In the genomic region with DNA sequence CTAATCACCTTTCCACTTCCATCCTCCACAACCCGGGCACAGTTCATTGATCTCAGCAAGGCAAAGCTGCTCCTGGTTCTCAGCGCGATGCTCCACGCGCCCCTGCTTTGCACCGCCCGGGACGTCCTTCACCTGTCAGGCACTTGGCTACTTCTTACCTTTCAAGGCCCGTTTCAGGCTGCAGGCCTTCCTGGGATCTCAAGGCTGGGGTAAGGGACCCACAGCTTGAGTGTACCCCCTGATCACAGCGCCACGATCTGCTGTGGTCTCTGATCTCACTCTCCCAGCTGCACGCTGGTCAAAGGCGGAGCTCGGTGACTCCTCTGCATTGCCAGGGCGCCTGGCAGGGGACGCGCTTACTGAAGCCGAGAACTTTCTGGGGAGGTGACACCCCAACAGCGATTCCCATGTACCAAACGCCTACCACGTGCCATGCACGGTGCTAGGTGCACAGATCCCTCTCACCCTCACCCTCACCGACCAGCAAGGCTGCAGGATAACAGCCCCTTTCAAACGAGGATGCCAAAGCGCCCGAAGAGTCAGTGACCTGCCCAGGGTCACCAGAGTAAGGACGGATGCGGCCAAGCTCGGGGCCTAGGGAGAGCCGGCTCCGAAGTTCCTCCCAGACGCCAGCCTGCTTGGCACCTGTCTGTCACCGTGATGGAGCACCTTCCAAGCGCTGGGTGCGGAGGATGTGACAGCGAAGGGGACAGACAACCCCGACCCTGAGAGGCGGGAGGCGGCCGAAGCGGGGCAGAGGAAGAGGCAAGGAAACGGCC, we compare ENCODE assay signal across 1 cellular context.
TF ChIP-seq lines count a peak whose summit lies in the region.

No MANE protein-coding gene starts in this region.

TF ChIP-seq in HepG2, 621 proteins besides CTCF, POLR2A, EP300 and RAD21 (continued from another document and continues in another):
- TF ChIP-seq ZFP91 (CRISPR knock-in tag; IDR thresholded peaks at IDR 0.05; ENCODE audit: borderline replicate concordance), result no peak; the same call in 1 of the 2 replicates
- TF ChIP-seq MAFK (conservative IDR thresholded peaks at IDR 0.05 in 1 of 2, IDR thresholded peaks at IDR 0.05 in 1 of 2; ENCODE audit: low read length in 2 of 2), result no peak
- TF ChIP-seq, protein P1, sequence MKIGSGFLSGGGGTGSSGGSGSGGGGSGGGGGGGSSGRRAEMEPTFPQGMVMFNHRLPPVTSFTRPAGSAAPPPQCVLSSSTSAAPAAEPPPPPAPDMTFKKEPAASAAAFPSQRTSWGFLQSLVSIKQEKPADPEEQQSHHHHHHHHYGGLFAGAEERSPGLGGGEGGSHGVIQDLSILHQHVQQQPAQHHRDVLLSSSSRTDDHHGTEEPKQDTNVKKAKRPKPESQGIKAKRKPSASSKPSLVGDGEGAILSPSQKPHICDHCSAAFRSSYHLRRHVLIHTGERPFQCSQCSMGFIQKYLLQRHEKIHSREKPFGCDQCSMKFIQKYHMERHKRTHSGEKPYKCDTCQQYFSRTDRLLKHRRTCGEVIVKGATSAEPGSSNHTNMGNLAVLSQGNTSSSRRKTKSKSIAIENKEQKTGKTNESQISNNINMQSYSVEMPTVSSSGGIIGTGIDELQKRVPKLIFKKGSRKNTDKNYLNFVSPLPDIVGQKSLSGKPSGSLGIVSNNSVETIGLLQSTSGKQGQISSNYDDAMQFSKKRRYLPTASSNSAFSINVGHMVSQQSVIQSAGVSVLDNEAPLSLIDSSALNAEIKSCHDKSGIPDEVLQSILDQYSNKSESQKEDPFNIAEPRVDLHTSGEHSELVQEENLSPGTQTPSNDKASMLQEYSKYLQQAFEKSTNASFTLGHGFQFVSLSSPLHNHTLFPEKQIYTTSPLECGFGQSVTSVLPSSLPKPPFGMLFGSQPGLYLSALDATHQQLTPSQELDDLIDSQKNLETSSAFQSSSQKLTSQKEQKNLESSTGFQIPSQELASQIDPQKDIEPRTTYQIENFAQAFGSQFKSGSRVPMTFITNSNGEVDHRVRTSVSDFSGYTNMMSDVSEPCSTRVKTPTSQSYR (CRISPR knock-in tag; IDR thresholded peaks at IDR 0.05; ENCODE audit: borderline replicate concordance), result 0 out of 2 replicates have a peak, but pooled peaks have one; percentile 9
- TF ChIP-seq, protein P2, sequence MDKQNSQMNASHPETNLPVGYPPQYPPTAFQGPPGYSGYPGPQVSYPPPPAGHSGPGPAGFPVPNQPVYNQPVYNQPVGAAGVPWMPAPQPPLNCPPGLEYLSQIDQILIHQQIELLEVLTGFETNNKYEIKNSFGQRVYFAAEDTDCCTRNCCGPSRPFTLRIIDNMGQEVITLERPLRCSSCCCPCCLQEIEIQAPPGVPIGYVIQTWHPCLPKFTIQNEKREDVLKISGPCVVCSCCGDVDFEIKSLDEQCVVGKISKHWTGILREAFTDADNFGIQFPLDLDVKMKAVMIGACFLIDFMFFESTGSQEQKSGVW (CRISPR knock-in tag; IDR thresholded peaks at IDR 0.05; ENCODE audit: borderline replicate concordance), result 0 out of 2 replicates have a peak, but pooled peaks have one; percentile 71
- TF ChIP-seq ZNF256 (CRISPR knock-in tag; conservative IDR thresholded peaks at IDR 0.05), result no peak
- no peak for TF ChIP-seq SP4 (CRISPR knock-in tag; IDR thresholded peaks at IDR 0.05)
- peak; percentile 22; the same call in 1 of the 2 replicates for TF ChIP-seq ZBTB7B (CRISPR knock-in tag; IDR thresholded peaks at IDR 0.05)
- TF ChIP-seq NPAS2 (CRISPR knock-in tag; IDR thresholded peaks at IDR 0.05; ENCODE audit: borderline replicate concordance), result no peak
- no peak for TF ChIP-seq ZNF549 (CRISPR knock-in tag; IDR thresholded peaks at IDR 0.05)
- no peak for TF ChIP-seq NFYC (CRISPR knock-in tag; IDR thresholded peaks at IDR 0.05)
- TF ChIP-seq TAF15 (IDR thresholded peaks at IDR 0.05; ENCODE audit: low read depth, low read length, poor library complexity, severe bottlenecking), result no peak
- TF ChIP-seq ZBTB26 (CRISPR knock-in tag; IDR thresholded peaks at IDR 0.05; ENCODE audit: borderline replicate concordance), result no peak; the same call in none of the 2 replicates
- TF ChIP-seq ZNF761 (CRISPR knock-in tag; conservative IDR thresholded peaks at IDR 0.05), result no peak
- TF ChIP-seq SNAPC5 (CRISPR knock-in tag; IDR thresholded peaks at IDR 0.05; ENCODE audit: borderline replicate concordance), result 0 out of 2 replicates have a peak, but pooled peaks have one; percentile 21
- 0 out of 2 replicates have a peak, but pooled peaks have one; percentile 77 for TF ChIP-seq ZNF441 (CRISPR knock-in tag; IDR thresholded peaks at IDR 0.05; ENCODE audit: borderline replicate concordance)
- no peak for TF ChIP-seq ZNF652 (CRISPR knock-in tag; IDR thresholded peaks at IDR 0.05; ENCODE audit: borderline replicate concordance, low read depth)
- TF ChIP-seq ZNF878 (CRISPR knock-in tag; IDR thresholded peaks at IDR 0.05), result 0 out of 2 replicates have a peak, but pooled peaks have one; percentile 41
- TF ChIP-seq ZNF530 (CRISPR knock-in tag; IDR thresholded peaks at IDR 0.05; ENCODE audit: low read depth), result no peak
- TF ChIP-seq, protein P3, sequence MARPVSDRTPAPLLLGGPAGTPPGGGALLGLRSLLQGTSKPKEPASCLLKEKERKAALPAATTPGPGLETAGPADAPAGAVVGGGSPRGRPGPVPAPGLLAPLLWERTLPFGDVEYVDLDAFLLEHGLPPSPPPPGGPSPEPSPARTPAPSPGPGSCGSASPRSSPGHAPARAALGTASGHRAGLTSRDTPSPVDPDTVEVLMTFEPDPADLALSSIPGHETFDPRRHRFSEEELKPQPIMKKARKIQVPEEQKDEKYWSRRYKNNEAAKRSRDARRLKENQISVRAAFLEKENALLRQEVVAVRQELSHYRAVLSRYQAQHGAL (CRISPR knock-in tag; IDR thresholded peaks at IDR 0.05; ENCODE audit: not compliant biosample characterization), result no peak
- 0 out of 2 replicates have a peak, but pooled peaks have one; percentile 70 for TF ChIP-seq ZNF674 (CRISPR knock-in tag; IDR thresholded peaks at IDR 0.05; ENCODE audit: low read depth)
- no peak; the same call in 1 of the 2 replicates for TF ChIP-seq ZSCAN31 (CRISPR knock-in tag; IDR thresholded peaks at IDR 0.05; ENCODE audit: low read depth)
- 0 out of 2 replicates have a peak, but pooled peaks have one; percentile 76 for TF ChIP-seq CCDC6 (CRISPR knock-in tag; IDR thresholded peaks at IDR 0.05)
- no peak for TF ChIP-seq MED1 (CRISPR knock-in tag; IDR thresholded peaks at IDR 0.05)
- no peak for TF ChIP-seq ZNF367 (CRISPR knock-in tag; IDR thresholded peaks at IDR 0.05; ENCODE audit: borderline replicate concordance)
- TF ChIP-seq ZNF720 (CRISPR knock-in tag; IDR thresholded peaks at IDR 0.05), result no peak
- TF ChIP-seq SRSF4 (IDR thresholded peaks at IDR 0.05; ENCODE audit: low read depth, low read length, poor library complexity, severe bottlenecking), result no peak
- TF ChIP-seq PAF1 (CRISPR knock-in tag; IDR thresholded peaks at IDR 0.05), result no peak
- TF ChIP-seq, protein P4, sequence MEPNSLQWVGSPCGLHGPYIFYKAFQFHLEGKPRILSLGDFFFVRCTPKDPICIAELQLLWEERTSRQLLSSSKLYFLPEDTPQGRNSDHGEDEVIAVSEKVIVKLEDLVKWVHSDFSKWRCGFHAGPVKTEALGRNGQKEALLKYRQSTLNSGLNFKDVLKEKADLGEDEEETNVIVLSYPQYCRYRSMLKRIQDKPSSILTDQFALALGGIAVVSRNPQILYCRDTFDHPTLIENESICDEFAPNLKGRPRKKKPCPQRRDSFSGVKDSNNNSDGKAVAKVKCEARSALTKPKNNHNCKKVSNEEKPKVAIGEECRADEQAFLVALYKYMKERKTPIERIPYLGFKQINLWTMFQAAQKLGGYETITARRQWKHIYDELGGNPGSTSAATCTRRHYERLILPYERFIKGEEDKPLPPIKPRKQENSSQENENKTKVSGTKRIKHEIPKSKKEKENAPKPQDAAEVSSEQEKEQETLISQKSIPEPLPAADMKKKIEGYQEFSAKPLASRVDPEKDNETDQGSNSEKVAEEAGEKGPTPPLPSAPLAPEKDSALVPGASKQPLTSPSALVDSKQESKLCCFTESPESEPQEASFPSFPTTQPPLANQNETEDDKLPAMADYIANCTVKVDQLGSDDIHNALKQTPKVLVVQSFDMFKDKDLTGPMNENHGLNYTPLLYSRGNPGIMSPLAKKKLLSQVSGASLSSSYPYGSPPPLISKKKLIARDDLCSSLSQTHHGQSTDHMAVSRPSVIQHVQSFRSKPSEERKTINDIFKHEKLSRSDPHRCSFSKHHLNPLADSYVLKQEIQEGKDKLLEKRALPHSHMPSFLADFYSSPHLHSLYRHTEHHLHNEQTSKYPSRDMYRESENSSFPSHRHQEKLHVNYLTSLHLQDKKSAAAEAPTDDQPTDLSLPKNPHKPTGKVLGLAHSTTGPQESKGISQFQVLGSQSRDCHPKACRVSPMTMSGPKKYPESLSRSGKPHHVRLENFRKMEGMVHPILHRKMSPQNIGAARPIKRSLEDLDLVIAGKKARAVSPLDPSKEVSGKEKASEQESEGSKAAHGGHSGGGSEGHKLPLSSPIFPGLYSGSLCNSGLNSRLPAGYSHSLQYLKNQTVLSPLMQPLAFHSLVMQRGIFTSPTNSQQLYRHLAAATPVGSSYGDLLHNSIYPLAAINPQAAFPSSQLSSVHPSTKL (CRISPR knock-in tag; IDR thresholded peaks at IDR 0.05), result no peak; the same call in 1 of the 2 replicates
- TF ChIP-seq, protein P5, sequence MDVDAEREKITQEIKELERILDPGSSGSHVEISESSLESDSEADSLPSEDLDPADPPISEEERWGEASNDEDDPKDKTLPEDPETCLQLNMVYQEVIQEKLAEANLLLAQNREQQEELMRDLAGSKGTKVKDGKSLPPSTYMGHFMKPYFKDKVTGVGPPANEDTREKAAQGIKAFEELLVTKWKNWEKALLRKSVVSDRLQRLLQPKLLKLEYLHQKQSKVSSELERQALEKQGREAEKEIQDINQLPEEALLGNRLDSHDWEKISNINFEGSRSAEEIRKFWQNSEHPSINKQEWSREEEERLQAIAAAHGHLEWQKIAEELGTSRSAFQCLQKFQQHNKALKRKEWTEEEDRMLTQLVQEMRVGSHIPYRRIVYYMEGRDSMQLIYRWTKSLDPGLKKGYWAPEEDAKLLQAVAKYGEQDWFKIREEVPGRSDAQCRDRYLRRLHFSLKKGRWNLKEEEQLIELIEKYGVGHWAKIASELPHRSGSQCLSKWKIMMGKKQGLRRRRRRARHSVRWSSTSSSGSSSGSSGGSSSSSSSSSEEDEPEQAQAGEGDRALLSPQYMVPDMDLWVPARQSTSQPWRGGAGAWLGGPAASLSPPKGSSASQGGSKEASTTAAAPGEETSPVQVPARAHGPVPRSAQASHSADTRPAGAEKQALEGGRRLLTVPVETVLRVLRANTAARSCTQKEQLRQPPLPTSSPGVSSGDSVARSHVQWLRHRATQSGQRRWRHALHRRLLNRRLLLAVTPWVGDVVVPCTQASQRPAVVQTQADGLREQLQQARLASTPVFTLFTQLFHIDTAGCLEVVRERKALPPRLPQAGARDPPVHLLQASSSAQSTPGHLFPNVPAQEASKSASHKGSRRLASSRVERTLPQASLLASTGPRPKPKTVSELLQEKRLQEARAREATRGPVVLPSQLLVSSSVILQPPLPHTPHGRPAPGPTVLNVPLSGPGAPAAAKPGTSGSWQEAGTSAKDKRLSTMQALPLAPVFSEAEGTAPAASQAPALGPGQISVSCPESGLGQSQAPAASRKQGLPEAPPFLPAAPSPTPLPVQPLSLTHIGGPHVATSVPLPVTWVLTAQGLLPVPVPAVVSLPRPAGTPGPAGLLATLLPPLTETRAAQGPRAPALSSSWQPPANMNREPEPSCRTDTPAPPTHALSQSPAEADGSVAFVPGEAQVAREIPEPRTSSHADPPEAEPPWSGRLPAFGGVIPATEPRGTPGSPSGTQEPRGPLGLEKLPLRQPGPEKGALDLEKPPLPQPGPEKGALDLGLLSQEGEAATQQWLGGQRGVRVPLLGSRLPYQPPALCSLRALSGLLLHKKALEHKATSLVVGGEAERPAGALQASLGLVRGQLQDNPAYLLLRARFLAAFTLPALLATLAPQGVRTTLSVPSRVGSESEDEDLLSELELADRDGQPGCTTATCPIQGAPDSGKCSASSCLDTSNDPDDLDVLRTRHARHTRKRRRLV (CRISPR knock-in tag; IDR thresholded peaks at IDR 0.05), result 0 out of 2 replicates have a peak, but pooled peaks have one; percentile 45
- TF ChIP-seq PTBP1 (IDR thresholded peaks at IDR 0.05; ENCODE audit: low read depth, low read length, poor library complexity, severe bottlenecking), result no peak
- no peak; the same call in none of the 2 replicates for TF ChIP-seq HDAC2 (CRISPR knock-in tag; IDR thresholded peaks at IDR 0.05)
- no peak for TF ChIP-seq TEAD2 (CRISPR knock-in tag; IDR thresholded peaks at IDR 0.05)
- no peak; the same call in 1 of the 2 replicates for TF ChIP-seq RCOR2 (CRISPR knock-in tag; IDR thresholded peaks at IDR 0.05)
- no peak for TF ChIP-seq E2F1 (CRISPR knock-in tag; IDR thresholded peaks at IDR 0.05)
